ENCODE assay signal across 27 cellular contexts in the genomic region with DNA sequence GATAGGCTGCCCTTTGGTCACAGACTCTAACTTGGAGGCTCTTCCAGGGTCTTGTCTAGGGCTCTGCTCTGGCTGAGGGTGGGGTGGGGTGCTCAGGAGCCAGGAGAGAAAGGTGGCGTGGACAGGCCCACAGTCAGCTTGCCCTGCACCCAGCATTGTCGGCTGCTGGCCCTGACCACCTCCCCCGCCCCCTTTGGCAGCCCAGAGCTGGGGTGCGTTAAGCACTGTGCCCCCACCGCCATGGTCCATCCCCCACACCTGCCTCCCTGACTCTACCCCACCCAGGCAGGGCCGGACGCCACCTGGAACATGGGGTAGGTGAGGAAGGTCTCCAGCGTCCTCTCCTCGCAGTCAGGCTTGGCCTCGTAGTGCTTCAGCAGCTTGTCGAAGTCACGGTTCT. TPM values are rescaled to one million over a fixed set of nuclear protein-coding genes. Genes with fewer than 3 reads are reported as not detected.
"Had no signal": no experiment of that assay in that cellular context is flagged by ENCODE, and none has a peak within 500 bp of the region (broad histone marks: within the 10 kb centered on the region; RNA-seq: fewer than 3 reads in every experiment).

No MANE protein-coding gene starts in this region.

- H3K4me3 ChIP-seq: esophagus squamous epithelium, lower lobe of right lung, mucosa of descending colon, prostate gland, right atrium auricular region, smooth muscle cell, suprapubic skin, transverse colon had no signal

- H3K27ac Mint-ChIP-seq: effector memory CD8-positive, alpha-beta T cell; mesothelial cell of epicardium; naive B cell; natural killer cell treated with Interleukin-12 subunit alpha and Interleukin-12 subunit beta and Interleukin-15 and Interleukin-18, amount 100 ng/mL, for 72 hours; stimulated activated naive CD8-positive, alpha-beta T cell treated with anti-CD3 and anti-CD28 coated beads, Interleukin-15, Interleukin-2, amounts not matched to agents 100 ng/mL and 50 ng/mL, for 24 hours had no signal

- H3K9me3 ChIP-seq: esophagus squamous epithelium, lower lobe of right lung, mucosa of descending colon, prostate gland, right atrium auricular region, suprapubic skin, transverse colon had no signal

- FAIRE-seq: endometrium, frontal cortex had no signal

- H3K4me2 ChIP-seq: smooth muscle cell had no signal

- H3K27ac ChIP-seq: esophagus squamous epithelium, lower lobe of right lung, parathyroid adenoma, prostate gland, right atrium auricular region, suprapubic skin, transverse colon had no signal

- DNase-seq: caudate nucleus; cerebellar nuclear complex; cortex of kidney; effector memory CD8-positive, alpha-beta T cell; erythroblast; esophagus squamous epithelium; left cardiac atrium; left ventricle myocardium superior; lower lobe of right lung; mucosa of descending colon; naive B cell; stimulated activated CD4-positive, alpha-beta T cell treated with anti-CD3 and anti-CD28 coated beads, Interleukin-12 subunit alpha, Interleukin-12 subunit beta, amount 100 ng/mL, for 4 hours; stimulated activated CD4-positive, alpha-beta T cell treated with anti-CD3 and anti-CD28 coated beads, Interleukin-1b, Interleukin-23, amount 100 ng/mL, for 48 hours; stimulated activated CD4-positive, alpha-beta T cell treated with anti-CD3 and anti-CD28 coated beads, Interleukin-4, amount 100 ng/mL, for 1 hour; stimulated activated CD8-positive, alpha-beta memory T cell treated with anti-CD3 and anti-CD28 coated beads, Interleukin-4, amount 100 ng/mL, for 48 hours; transverse colon had no signal

- H3K36me3 ChIP-seq: esophagus squamous epithelium, lower lobe of right lung, prostate gland, right atrium auricular region, suprapubic skin, transverse colon had no signal

- H3K9me3 Mint-ChIP-seq: effector memory CD8-positive, alpha-beta T cell; natural killer cell treated with Interleukin-12 subunit alpha and Interleukin-12 subunit beta and Interleukin-15 and Interleukin-18, amount 100 ng/mL, for 72 hours; neural crest cell; stimulated activated naive CD8-positive, alpha-beta T cell treated with anti-CD3 and anti-CD28 coated beads, Interleukin-15, Interleukin-2, amounts not matched to agents 100 ng/mL and 50 ng/mL, for 24 hours had no signal

- H2AFZ ChIP-seq: parathyroid adenoma had no signal

- H3K4me3 Mint-ChIP-seq: effector memory CD8-positive, alpha-beta T cell; mesothelial cell of epicardium; naive B cell; natural killer cell treated with Interleukin-12 subunit alpha and Interleukin-12 subunit beta and Interleukin-15 and Interleukin-18, amount 100 ng/mL, for 72 hours; neural crest cell; stimulated activated naive CD8-positive, alpha-beta T cell treated with anti-CD3 and anti-CD28 coated beads, Interleukin-15, Interleukin-2, amounts not matched to agents 100 ng/mL and 50 ng/mL, for 24 hours had no signal

- H3K27me3 ChIP-seq: right atrium auricular region had no signal

- H3K36me3 Mint-ChIP-seq: mesothelial cell of epicardium; naive B cell; natural killer cell treated with Interleukin-12 subunit alpha and Interleukin-12 subunit beta and Interleukin-15 and Interleukin-18, amount 100 ng/mL, for 72 hours had no signal

- H3K4me1 ChIP-seq: esophagus squamous epithelium, lower lobe of right lung, parathyroid adenoma, prostate gland, right atrium auricular region, transverse colon had no signal

- H3K9ac ChIP-seq: parathyroid adenoma had no signal

- H3K4me1 Mint-ChIP-seq: mesothelial cell of epicardium, naive B cell, neural crest cell had no signal

- ATAC-seq: effector memory CD8-positive, alpha-beta T cell; mucosa of descending colon had no signal

RNA-seq across cellular contexts. Expression of gene RASGRF1, which starts 58.8 kb away (rescaled TPM):
- total RNA-seq: left cardiac atrium, left ventricle myocardium superior had no signal
